24 cellular contexts compared by ENCODE assay signal in the genomic region with DNA sequence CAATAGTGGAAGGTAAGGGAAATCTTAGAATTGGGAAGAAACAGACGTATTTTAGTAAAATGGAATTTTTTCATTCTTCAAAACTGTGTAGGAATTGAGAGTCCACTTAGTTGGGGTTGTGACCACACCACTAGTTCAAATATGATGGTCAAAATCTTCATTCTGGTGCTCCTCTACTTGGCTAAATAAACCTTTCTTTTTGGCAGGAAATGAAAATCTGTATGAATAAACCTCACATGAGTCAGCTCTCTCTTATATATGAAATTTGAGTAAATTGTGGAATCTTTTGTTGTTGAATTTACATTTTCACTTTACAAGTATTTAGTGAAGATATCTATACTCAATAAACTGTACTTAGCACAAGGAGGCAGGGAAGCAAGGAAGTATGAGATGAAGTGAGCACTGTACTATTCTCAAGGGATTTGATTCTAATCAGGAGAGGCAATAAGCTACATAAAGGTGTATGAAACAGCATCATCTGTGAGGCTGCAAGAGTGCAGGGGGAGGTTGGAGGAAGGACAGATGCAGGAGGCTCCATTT. TPM values are rescaled to one million over a fixed set of nuclear protein-coding genes. Genes with fewer than 3 reads are reported as not detected.
DNase-seq lines count a peak whose midpoint lies in the region; ATAC-seq and TF ChIP-seq lines count a peak whose summit lies in the region.
"Had no signal": no experiment of that assay in that cellular context is flagged by ENCODE, and none has a peak within 500 bp of the region (broad histone marks: within the 10 kb centered on the region; RNA-seq: fewer than 3 reads in every experiment).

No MANE protein-coding gene starts in this region.

- intact Hi-C loops in natural killer cell (cut with micrococcal nuclease): no loop called here
- intact Hi-C loops in activated T-helper 2 cell treated with anti-CD3 and anti-CD28 coated beads, Interferon-gamma antibody, Interleukin-2, Interleukin-4, amounts not matched to agents 10 μg/mL and 5 μg/mL and 100 μg/mL, durations not matched to agents 14 hours and 24 hours and 36 hours (cut with micrococcal nuclease): no loop called here

- H3K27me3 Mint-ChIP-seq in T-helper 1 cell treated with Interleukin-12 subunit alpha and Interleukin-12 subunit beta and Interleukin-4 antibody, amounts not matched to agents 30 μg/mL and 1 μg/mL, for 36 hours (ENCODE audit: low read depth): no peaks in the 10 kb centered on the region
- H3K27me3 Mint-ChIP-seq in natural killer cell treated with Interleukin-12 subunit alpha and Interleukin-12 subunit beta and Interleukin-15 and Interleukin-18, amount 100 ng/mL, for 72 hours: no peaks in the 10 kb centered on the region
- H3K27me3 Mint-ChIP-seq in natural killer cell (ENCODE audit: low read depth in 2 of 2): no peaks in the 10 kb centered on the region
- no peaks in the 10 kb centered on the region for H3K27me3 Mint-ChIP-seq in activated T-helper 2 cell treated with anti-CD3 and anti-CD28 coated beads, Interferon-gamma antibody, Interleukin-2, Interleukin-4, amounts not matched to agents 10 μg/mL and 5 μg/mL and 100 μg/mL, durations not matched to agents 14 hours and 24 hours and 36 hours (ENCODE audit: low read depth)

- H3K36me3 Mint-ChIP-seq in T-helper 1 cell treated with Interleukin-12 subunit alpha and Interleukin-12 subunit beta and Interleukin-4 antibody, amounts not matched to agents 30 μg/mL and 1 μg/mL, for 36 hours (ENCODE audit: low read depth): peaks cover 86% of the 10 kb centered on the region
- peaks cover 63% of the 10 kb centered on the region for H3K36me3 Mint-ChIP-seq in natural killer cell treated with Interleukin-12 subunit alpha and Interleukin-12 subunit beta and Interleukin-15 and Interleukin-18, amount 100 ng/mL, for 72 hours
- peaks cover 26% of the 10 kb centered on the region for H3K36me3 Mint-ChIP-seq in natural killer cell
- H3K36me3 Mint-ChIP-seq in activated T-helper 2 cell treated with anti-CD3 and anti-CD28 coated beads, Interferon-gamma antibody, Interleukin-2, Interleukin-4, amounts not matched to agents 10 μg/mL and 5 μg/mL and 100 μg/mL, durations not matched to agents 14 hours and 24 hours and 36 hours (ENCODE audit: low read depth): peaks cover 91% of the 10 kb centered on the region

- H3K4me3 Mint-ChIP-seq in T-helper 1 cell treated with Interleukin-12 subunit alpha and Interleukin-12 subunit beta and Interleukin-4 antibody, amounts not matched to agents 30 μg/mL and 1 μg/mL, for 36 hours: no peak overlapping the region
- H3K4me3 Mint-ChIP-seq in natural killer cell treated with Interleukin-12 subunit alpha and Interleukin-12 subunit beta and Interleukin-15 and Interleukin-18, amount 100 ng/mL, for 72 hours: peak overlapping the region; percentile 37
- H3K4me3 Mint-ChIP-seq in natural killer cell: no peak overlapping the region
- H3K4me3 Mint-ChIP-seq in activated T-helper 2 cell treated with anti-CD3 and anti-CD28 coated beads, Interferon-gamma antibody, Interleukin-2, Interleukin-4, amounts not matched to agents 10 μg/mL and 5 μg/mL and 100 μg/mL, durations not matched to agents 14 hours and 24 hours and 36 hours (ENCODE audit: low read depth): no peak overlapping the region
- H3K4me3 Mint-ChIP-seq: CD8-positive, alpha-beta T cell had no signal

- H3K9me3 Mint-ChIP-seq in T-helper 1 cell treated with Interleukin-12 subunit alpha and Interleukin-12 subunit beta and Interleukin-4 antibody, amounts not matched to agents 30 μg/mL and 1 μg/mL, for 36 hours: peaks cover 9% of the 10 kb centered on the region
- peaks cover 2% of the 10 kb centered on the region for H3K9me3 Mint-ChIP-seq in natural killer cell treated with Interleukin-12 subunit alpha and Interleukin-12 subunit beta and Interleukin-15 and Interleukin-18, amount 100 ng/mL, for 72 hours
- no peaks in the 10 kb centered on the region for H3K9me3 Mint-ChIP-seq in natural killer cell
- H3K9me3 Mint-ChIP-seq in activated T-helper 2 cell treated with anti-CD3 and anti-CD28 coated beads, Interferon-gamma antibody, Interleukin-2, Interleukin-4, amounts not matched to agents 10 μg/mL and 5 μg/mL and 100 μg/mL, durations not matched to agents 14 hours and 24 hours and 36 hours: peaks cover 49% of the 10 kb centered on the region

- H3K27ac Mint-ChIP-seq in T-helper 1 cell treated with Interleukin-12 subunit alpha and Interleukin-12 subunit beta and Interleukin-4 antibody, amounts not matched to agents 30 μg/mL and 1 μg/mL, for 36 hours: peak overlapping the region; percentile 28
- peak overlapping the region; percentile 65 to 82 for H3K27ac Mint-ChIP-seq in natural killer cell treated with Interleukin-12 subunit alpha and Interleukin-12 subunit beta and Interleukin-15 and Interleukin-18, amount 100 ng/mL, for 72 hours
- H3K27ac Mint-ChIP-seq in natural killer cell: peak overlapping the region in 1 of 2 donors; percentile 43
- peak overlapping the region; percentile 67 for H3K27ac Mint-ChIP-seq in activated T-helper 2 cell treated with anti-CD3 and anti-CD28 coated beads, Interferon-gamma antibody, Interleukin-2, Interleukin-4, amounts not matched to agents 10 μg/mL and 5 μg/mL and 100 μg/mL, durations not matched to agents 14 hours and 24 hours and 36 hours
- H3K27ac Mint-ChIP-seq: CD8-positive, alpha-beta T cell had no signal

- peaks cover 29% of the 10 kb centered on the region for H3K4me1 Mint-ChIP-seq in T-helper 1 cell treated with Interleukin-12 subunit alpha and Interleukin-12 subunit beta and Interleukin-4 antibody, amounts not matched to agents 30 μg/mL and 1 μg/mL, for 36 hours (ENCODE audit: low read depth)
- peaks cover 48 to 55% of the 10 kb centered on the region in 2 donors for H3K4me1 Mint-ChIP-seq in natural killer cell treated with Interleukin-12 subunit alpha and Interleukin-12 subunit beta and Interleukin-15 and Interleukin-18, amount 100 ng/mL, for 72 hours (ENCODE audit: low read depth in 2 of 2)
- peaks cover 22 to 34% of the 10 kb centered on the region in 2 donors for H3K4me1 Mint-ChIP-seq in natural killer cell
- peaks cover 21% of the 10 kb centered on the region for H3K4me1 Mint-ChIP-seq in activated T-helper 2 cell treated with anti-CD3 and anti-CD28 coated beads, Interferon-gamma antibody, Interleukin-2, Interleukin-4, amounts not matched to agents 10 μg/mL and 5 μg/mL and 100 μg/mL, durations not matched to agents 14 hours and 24 hours and 36 hours (ENCODE audit: low read depth)

- no peak for ATAC-seq in natural killer cell treated with Interleukin-12 subunit alpha and Interleukin-12 subunit beta and Interleukin-15 and Interleukin-18, amount 100 ng/mL, for 72 hours
- no peak for ATAC-seq in natural killer cell
- ATAC-seq in GM18858 (IDR thresholded peaks at IDR 0.05; ENCODE audit: unreplicated experiment): no peak
- ATAC-seq: CD8-positive, alpha-beta T cell; HCT116 had no signal

- DNase-seq in T-helper 1 cell: no peak
- DNase-seq in natural killer cell treated with Interleukin-12 subunit alpha and Interleukin-12 subunit beta and Interleukin-15 and Interleukin-18, amount 100 ng/mL, for 72 hours (ENCODE audit: low spot score): no peak
- no peak for DNase-seq in natural killer cell
- no peak for DNase-seq in activated T-helper 2 cell treated with anti-CD3 and anti-CD28 coated beads, Interferon-gamma antibody, Interleukin-2, Interleukin-4, amounts not matched to agents 10 μg/mL and 5 μg/mL and 100 μg/mL, durations not matched to agents 14 hours and 24 hours and 36 hours (ENCODE audit: low spot score)
- DNase-seq in iris pigment epithelial cell (ENCODE audit: low read depth): peak; percentile 22
- no peak for DNase-seq in NCI-H69 (lab: John Stamatoyannopoulos, UW)
- DNase-seq: ACHN; AML-193; C1 segment of cervical spinal cord; CD8-positive, alpha-beta T cell; DND-41; GOT3; Kasumi-1; NCI-H1694; NCI-H2081; NCI-H2171 treated with DMSO at 0.1 percent for 48 hours; NCI-H524 treated with DMSO at 0.1 percent for 48 hours; Right ventricle myocardium superior had no signal

- no peak for TF ChIP-seq CTCF in natural killer cell (IDR thresholded peaks at IDR 0.05)

RNA-seq across cellular contexts. Expression of a gene that starts 20.5 kb away (rescaled TPM):
- total RNA-seq in natural killer cell treated with Interleukin-12 subunit alpha and Interleukin-12 subunit beta and Interleukin-15 and Interleukin-18, amount 100 ng/mL, for 72 hours: 100 to 1,000 TPM; 135 to 219 TPM
- 10 to 100 TPM; 42.9 to 58.8 (median 46.7) TPM for total RNA-seq in natural killer cell
- total RNA-seq in activated T-helper 2 cell treated with anti-CD3 and anti-CD28 coated beads, Interferon-gamma antibody, Interleukin-2, Interleukin-4, amounts not matched to agents 10 μg/mL and 5 μg/mL and 100 μg/mL, durations not matched to agents 14 hours and 24 hours and 36 hours: 61.9 and 68.2 TPM in 2 replicates
- total RNA-seq: G401, OCI-LY7 had no signal

RNA-seq across cellular contexts. Expression of a gene that starts 46.8 kb away (rescaled TPM):
- total RNA-seq in natural killer cell treated with Interleukin-12 subunit alpha and Interleukin-12 subunit beta and Interleukin-15 and Interleukin-18, amount 100 ng/mL, for 72 hours: 100 to 1,000 TPM; 159 to 355 TPM
- 100 to 1,000 TPM; 136 to 309 (median 203) TPM for total RNA-seq in natural killer cell
- total RNA-seq in activated T-helper 2 cell treated with anti-CD3 and anti-CD28 coated beads, Interferon-gamma antibody, Interleukin-2, Interleukin-4, amounts not matched to agents 10 μg/mL and 5 μg/mL and 100 μg/mL, durations not matched to agents 14 hours and 24 hours and 36 hours: 6.0 and 6.8 TPM in 2 replicates
- total RNA-seq: G401, MCF 10A, OCI-LY7 had no signal

Comparison
In these comparisons a context has a peak if more than half of its experiments do, and no peak if none do; other contexts are left out.
1. RNA of a gene that starts 46.8 kb away (total RNA-seq): 159 to 355 TPM in natural killer cell treated with Interleukin-12 subunit alpha and Interleukin-12 subunit beta and Interleukin-15 and Interleukin-18, amount 100 ng/mL, for 72 hours and 136 to 309 TPM in natural killer cell; 6.0 to 6.8 TPM in activated T-helper 2 cell treated with anti-CD3 and anti-CD28 coated beads, Interferon-gamma antibody, Interleukin-2, Interleukin-4, amounts not matched to agents 10 μg/mL and 5 μg/mL and 100 μg/mL, durations not matched to agents 14 hours and 24 hours and 36 hours; every median in the first group is over 10 times any median in the second.